Comparison of ENCODE assay signal across 10 cellular contexts in genomic region chr5:19987594-19988345, GRCh38. TPM values are rescaled to one million over a fixed set of nuclear protein-coding genes. Genes with fewer than 3 reads are reported as not detected.
A peak's percentile ranks its signal among the peaks of the same experiment; 100 is the strongest.
DNase-seq lines count a peak whose midpoint lies in the region; ATAC-seq and TF ChIP-seq lines count a peak whose summit lies in the region.
"Had no signal": no experiment of that assay in that cellular context is flagged by ENCODE, and none has a peak within 500 bp of the region (broad histone marks: within the 10 kb centered on the region; RNA-seq: fewer than 3 reads in every experiment).

Gene CDH18 (minus strand): TSS chr5:19988200. CDS start chr5:19838986, 149,214 bp downstream.

- no peak within 1 kb of the TSS for H3K4me3 Mint-ChIP-seq in stimulated activated memory B cell treated with anti-CD40 and anti-IgM and Interleukin-4, amounts not matched to agents 10 μg/mL and 1 μg/mL and 100 μg/mL, for 72 hours

- no peak within 1 kb of the TSS for H3K27ac Mint-ChIP-seq in stimulated activated memory B cell treated with anti-CD40 and anti-IgM and Interleukin-4, amounts not matched to agents 10 μg/mL and 1 μg/mL and 100 μg/mL, for 72 hours
- H3K27ac Mint-ChIP-seq: IgD-negative memory B cell, naive B cell had no signal

- H3K4me1 Mint-ChIP-seq in stimulated activated memory B cell treated with anti-CD40 and anti-IgM and Interleukin-4, amounts not matched to agents 10 μg/mL and 1 μg/mL and 100 μg/mL, for 72 hours: no peaks in the 10 kb centered on the region
- H3K4me1 Mint-ChIP-seq: IgD-negative memory B cell, naive B cell had no signal

- CTCF ChIA-PET in HEK293T (lab: Yijun Ruan, JAX): no interaction called here

- ATAC-seq in stimulated activated memory B cell treated with anti-CD40 and anti-IgM and Interleukin-4, amounts not matched to agents 10 μg/mL and 1 μg/mL and 100 μg/mL, for 72 hours: no peak
- ATAC-seq in GM19395 (IDR thresholded peaks at IDR 0.05; ENCODE audit: unreplicated experiment): no peak

- DNase-seq in HEK293T (ENCODE audit: extremely low spot score): peak; percentile 84
- DNase-seq in NCI-H82 treated with DMSO at 0.1 percent for 48 hours (lab: John Stamatoyannopoulos, UW; ENCODE audit: unreplicated experiment): peak; percentile 17
- DNase-seq in epidermal melanocyte (ENCODE audit: insufficient read length, low spot score): peak; percentile 34
- peak; percentile 49 for DNase-seq in myocyte (ENCODE audit: low read depth)
- DNase-seq in NOMO-1 treated with dmso at 0.1 percent for 144 hours (lab: John Stamatoyannopoulos, UW; ENCODE audit: unreplicated experiment): no peak
- DNase-seq in NCI-H1436 (lab: John Stamatoyannopoulos, UW): no peak
- DNase-seq: naive B cell had no signal

- H3K36me3 Mint-ChIP-seq in stimulated activated memory B cell treated with anti-CD40 and anti-IgM and Interleukin-4, amounts not matched to agents 10 μg/mL and 1 μg/mL and 100 μg/mL, for 72 hours: no peaks in the 10 kb centered on the region
- H3K36me3 Mint-ChIP-seq: naive B cell had no signal

- no peaks in the 10 kb centered on the region for H3K9me3 Mint-ChIP-seq in stimulated activated memory B cell treated with anti-CD40 and anti-IgM and Interleukin-4, amounts not matched to agents 10 μg/mL and 1 μg/mL and 100 μg/mL, for 72 hours

- H3K27me3 Mint-ChIP-seq in stimulated activated memory B cell treated with anti-CD40 and anti-IgM and Interleukin-4, amounts not matched to agents 10 μg/mL and 1 μg/mL and 100 μg/mL, for 72 hours: no peaks in the 10 kb centered on the region
- H3K27me3 Mint-ChIP-seq: IgD-negative memory B cell had no signal

- POLR2A ChIA-PET in HEK293T (lab: Yijun Ruan, JAX): no interaction called here

TF ChIP-seq in HEK293T, 16 proteins besides CTCF, POLR2A, EP300 and RAD21:
- TF ChIP-seq ELF4 (IDR thresholded peaks at IDR 0.05): no peak
- TF ChIP-seq HDGF (IDR thresholded peaks at IDR 0.05; ENCODE audit: borderline replicate concordance): no peak
- no peak for TF ChIP-seq CTBP1 (IDR thresholded peaks at IDR 0.05; ENCODE audit: borderline replicate concordance)
- TF ChIP-seq PKNOX1 (IDR thresholded peaks at IDR 0.05): peak; percentile 81
- TF ChIP-seq ZNF384 (IDR thresholded peaks at IDR 0.05): no peak
- no peak for TF ChIP-seq BHLHE40 (IDR thresholded peaks at IDR 0.05; ENCODE audit: borderline replicate concordance)

RNA-seq across cellular contexts. Expression of gene CDH18, which starts in this region (rescaled TPM):
- total RNA-seq in myocyte: 0.11 and 0.26 TPM in 2 replicates
- not detected for polyA plus RNA-seq in myocyte (2012)
- polyA plus RNA-seq: IgD-negative memory B cell had no signal

Comparison
In these comparisons a context has a peak if more than half of its experiments do, and no peak if none do; other contexts are left out.
1. Peak in DNase-seq in myocyte; RNA of the gene not detected or under 1 TPM.
2. DNase-seq: peak in HEK293T (single experiment), NCI-H82 treated with DMSO at 0.1 percent for 48 hours (single experiment) and epidermal melanocyte (single experiment); none in NOMO-1 treated with dmso at 0.1 percent for 144 hours (single experiment) and NCI-H1436 (single experiment).